18 cellular contexts compared by ENCODE assay signal in the genomic region with DNA sequence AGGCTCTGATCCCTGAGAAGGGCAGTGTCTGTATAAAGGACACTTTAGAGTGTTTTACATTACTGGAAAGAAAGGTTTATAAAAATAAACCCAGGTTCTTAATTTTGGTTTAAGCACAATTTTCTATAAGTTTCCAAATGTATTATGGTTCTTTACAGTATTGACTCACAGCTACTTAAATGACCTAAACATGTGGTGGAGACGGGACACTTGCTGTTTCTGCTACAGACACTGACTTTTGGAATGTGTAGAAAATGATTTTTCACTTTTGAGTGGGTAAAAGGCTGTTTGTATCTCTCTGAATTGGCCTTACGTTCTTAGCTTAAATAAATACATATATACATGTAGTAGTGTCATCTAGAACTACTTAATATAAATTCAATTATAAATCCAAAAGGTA. TPM values are rescaled to one million over a fixed set of nuclear protein-coding genes. Genes with fewer than 3 reads are reported as not detected.
DNase-seq lines count a peak whose midpoint lies in the region; ATAC-seq and TF ChIP-seq lines count a peak whose summit lies in the region.
"Had no signal": no experiment of that assay in that cellular context is flagged by ENCODE, and none has a peak within 500 bp of the region (broad histone marks: within the 10 kb centered on the region; RNA-seq: fewer than 3 reads in every experiment).

No MANE protein-coding gene starts in this region.

- peaks cover 62% of the 10 kb centered on the region for H3K4me1 Mint-ChIP-seq in activated T-cell treated with anti-CD3 and anti-CD28 coated beads, Interleukin-2, amount 50 U/mL, for 72 hours (ENCODE audit: low read depth)
- H3K4me1 Mint-ChIP-seq in CD8-positive, alpha-beta T cell (ENCODE audit: low read depth), result peaks cover 59% of the 10 kb centered on the region
- H3K4me1 Mint-ChIP-seq in effector memory CD8-positive, alpha-beta T cell (ENCODE audit: low read depth in 2 of 2), result peaks cover 34 to 52% of the 10 kb centered on the region in 2 donors
- peaks cover 45% of the 10 kb centered on the region for H3K4me1 Mint-ChIP-seq in stimulated activated effector memory CD8-positive, alpha-beta T cell treated with anti-CD3 and anti-CD28 coated beads, Interleukin-12 subunit alpha, Interleukin-12 subunit beta, amount 100 ng/mL, for 72 hours

- no peaks in the 10 kb centered on the region for H3K27me3 Mint-ChIP-seq in activated T-cell treated with anti-CD3 and anti-CD28 coated beads, Interleukin-2, amount 50 U/mL, for 72 hours (ENCODE audit: low read depth)
- H3K27me3 Mint-ChIP-seq in CD8-positive, alpha-beta T cell (ENCODE audit: low read depth), result no peaks in the 10 kb centered on the region
- H3K27me3 Mint-ChIP-seq in effector memory CD8-positive, alpha-beta T cell, result no peaks in the 10 kb centered on the region

- no peak overlapping the region for H3K27ac ChIP-seq in CD8-positive, alpha-beta T cell (ENCODE audit: low read depth, low read length)
- H3K27ac ChIP-seq in thyroid gland, result no peak overlapping the region
- H3K27ac ChIP-seq: A549 had no signal

- peak; percentile 49 to 64 for ATAC-seq in activated T-cell treated with anti-CD3 and anti-CD28 coated beads, Interleukin-2, amount 50 U/mL, for 72 hours (replicated peaks in 1 of 2)
- no peak for ATAC-seq in CD8-positive, alpha-beta T cell
- ATAC-seq in effector memory CD8-positive, alpha-beta T cell (replicated peaks), result no peak
- ATAC-seq in stimulated activated effector memory CD8-positive, alpha-beta T cell treated with anti-CD3 and anti-CD28 coated beads, Interleukin-12 subunit alpha, Interleukin-12 subunit beta, amount 100 ng/mL, for 72 hours, result peak; percentile 79
- ATAC-seq in GM18867 (IDR thresholded peaks at IDR 0.05; ENCODE audit: unreplicated experiment), result no peak
- ATAC-seq: A549, K562, PC-3 had no signal

- H3K9me3 Mint-ChIP-seq in activated T-cell treated with anti-CD3 and anti-CD28 coated beads, Interleukin-2, amount 50 U/mL, for 72 hours, result peaks cover 1 to 2% of the 10 kb centered on the region in 2 donors
- peaks cover 10% of the 10 kb centered on the region for H3K9me3 Mint-ChIP-seq in CD8-positive, alpha-beta T cell
- H3K9me3 Mint-ChIP-seq in effector memory CD8-positive, alpha-beta T cell, result peaks cover 0 to 2% of the 10 kb centered on the region in 2 donors
- peaks cover 4% of the 10 kb centered on the region for H3K9me3 Mint-ChIP-seq in stimulated activated effector memory CD8-positive, alpha-beta T cell treated with anti-CD3 and anti-CD28 coated beads, Interleukin-12 subunit alpha, Interleukin-12 subunit beta, amount 100 ng/mL, for 72 hours

- peaks cover 14 to 60% of the 10 kb centered on the region in 2 donors for H3K36me3 Mint-ChIP-seq in activated T-cell treated with anti-CD3 and anti-CD28 coated beads, Interleukin-2, amount 50 U/mL, for 72 hours (ENCODE audit: insufficient read depth in 2 of 2)
- peaks cover 82% of the 10 kb centered on the region for H3K36me3 Mint-ChIP-seq in CD8-positive, alpha-beta T cell
- H3K36me3 Mint-ChIP-seq in effector memory CD8-positive, alpha-beta T cell (ENCODE audit: insufficient read depth), result peaks cover 84% of the 10 kb centered on the region
- peaks cover 87% of the 10 kb centered on the region for H3K36me3 Mint-ChIP-seq in stimulated activated effector memory CD8-positive, alpha-beta T cell treated with anti-CD3 and anti-CD28 coated beads, Interleukin-12 subunit alpha, Interleukin-12 subunit beta, amount 100 ng/mL, for 72 hours

- no peak for TF ChIP-seq POLR2A in thyroid gland (IDR thresholded peaks at IDR 0.05)

- H3K4me1 ChIP-seq in CD8-positive, alpha-beta T cell (ENCODE audit: insufficient read depth, low read length), result peaks cover 52% of the 10 kb centered on the region
- peaks cover 5 to 12% of the 10 kb centered on the region in 2 donors for H3K4me1 ChIP-seq in thyroid gland
- H3K4me1 ChIP-seq: A549 had no signal

- POLR2A ChIA-PET in CD8-positive, alpha-beta T cell (lab: Charles Lee), result interaction anchor here (8.2 kb wide), 1 partner anchor 43 kb away, joined by 86 read pairs; no protein-coding TSS in a partner anchor

- peaks cover 47% of the 10 kb centered on the region for H3K36me3 ChIP-seq in CD8-positive, alpha-beta T cell (ENCODE audit: insufficient read depth, low read length)
- peaks cover 33 to 48% of the 10 kb centered on the region in 2 donors for H3K36me3 ChIP-seq in thyroid gland

- H3K27ac Mint-ChIP-seq in activated T-cell treated with anti-CD3 and anti-CD28 coated beads, Interleukin-2, amount 50 U/mL, for 72 hours, result no peak overlapping the region
- H3K27ac Mint-ChIP-seq in CD8-positive, alpha-beta T cell, result peak overlapping the region; percentile 97
- H3K27ac Mint-ChIP-seq in effector memory CD8-positive, alpha-beta T cell, result peak overlapping the region; percentile 77 to 85
- H3K27ac Mint-ChIP-seq in stimulated activated effector memory CD8-positive, alpha-beta T cell treated with anti-CD3 and anti-CD28 coated beads, Interleukin-12 subunit alpha, Interleukin-12 subunit beta, amount 100 ng/mL, for 72 hours, result peak overlapping the region; percentile 46
- H3K27ac Mint-ChIP-seq: HFFc6 had no signal

- no peak for DNase-seq in activated T-cell treated with anti-CD3 and anti-CD28 coated beads, Interleukin-2, amount 50 U/mL, for 72 hours
- no peak for DNase-seq in activated T-cell treated with anti-CD3 and anti-CD28 coated beads, Interleukin-2, amount 50 U/mL, for 48 hours
- no peak for DNase-seq in CD8-positive, alpha-beta T cell
- DNase-seq in effector memory CD8-positive, alpha-beta T cell, result no peak
- peak in 1 of 2 donors; percentile 44 for DNase-seq in stimulated activated effector memory CD8-positive, alpha-beta T cell treated with anti-CD3 and anti-CD28 coated beads, Interleukin-12 subunit alpha, Interleukin-12 subunit beta, amount 100 ng/mL, for 72 hours (ENCODE audit: low spot score in 2 of 2)
- DNase-seq in thyroid gland, result no peak
- DNase-seq: DND-41, H7, HFFc6, NCI-H1105 treated with DMSO at 0.1 percent for 48 hours, NCI-H1694, NCI-H82, PC-3, RPMI8226, SHP77 treated with DMSO at 0.1 percent for 48 hours had no signal

- peaks cover 18% of the 10 kb centered on the region for H3K9me3 ChIP-seq in CD8-positive, alpha-beta T cell (ENCODE audit: low read length)
- H3K9me3 ChIP-seq in thyroid gland, result no peaks in the 10 kb centered on the region

- H3K4me3 ChIP-seq in CD8-positive, alpha-beta T cell (ENCODE audit: low read depth, low read length), result no peak overlapping the region
- H3K4me3 ChIP-seq in thyroid gland (replicated peaks in 1 of 3), result no peak overlapping the region
- H3K4me3 ChIP-seq: A549, K562 had no signal

- H3K4me3 Mint-ChIP-seq in activated T-cell treated with anti-CD3 and anti-CD28 coated beads, Interleukin-2, amount 50 U/mL, for 72 hours, result no peak overlapping the region
- no peak overlapping the region for H3K4me3 Mint-ChIP-seq in CD8-positive, alpha-beta T cell
- H3K4me3 Mint-ChIP-seq in effector memory CD8-positive, alpha-beta T cell, result no peak overlapping the region
- no peak overlapping the region for H3K4me3 Mint-ChIP-seq in stimulated activated effector memory CD8-positive, alpha-beta T cell treated with anti-CD3 and anti-CD28 coated beads, Interleukin-12 subunit alpha, Interleukin-12 subunit beta, amount 100 ng/mL, for 72 hours
- H3K4me3 Mint-ChIP-seq: HFFc6 had no signal

- WGBS in thyroid gland, 2 donors, result 87% methylated on average over 2 of the region's 2 CpGs

- intact Hi-C loops in CD8-positive, alpha-beta T cell (cut with DNase I, micrococcal nuclease), result loop anchor here (2.0 to 10.0 kb wide), 5 partner anchors 15 to 319 kb away; no protein-coding TSS in a partner anchor
- intact Hi-C loops in thyroid gland (cut with DNase I), result no loop called here

- CTCF ChIA-PET in CD8-positive, alpha-beta T cell (lab: Charles Lee), result interaction anchor here (1.1 kb wide), 1 partner anchor 45 kb away, joined by 5 read pairs; no protein-coding TSS in a partner anchor

- no peaks in the 10 kb centered on the region for H3K27me3 ChIP-seq in CD8-positive, alpha-beta T cell (ENCODE audit: insufficient read depth, low read length)
- no peaks in the 10 kb centered on the region for H3K27me3 ChIP-seq in thyroid gland

- TF ChIP-seq CTCF in CD8-positive, alpha-beta T cell (IDR thresholded peaks at IDR 0.05), result no peak
- TF ChIP-seq CTCF in thyroid gland (IDR thresholded peaks at IDR 0.05), result no peak

RNA-seq across cellular contexts. Expression of gene SNRK, which starts 55.4 kb away (rescaled TPM):
- 10 to 100 TPM; 32.9 to 37.8 TPM for total RNA-seq in activated T-cell treated with anti-CD3 and anti-CD28 coated beads, Interleukin-2, amount 50 U/mL, for 72 hours
- total RNA-seq in CD8-positive, alpha-beta T cell, result 100 to 1,000 TPM; 280 to 281 TPM
- 10 to 100 TPM; 44.2 to 90.5 (median 65.0) TPM for total RNA-seq in thyroid gland

Comparison
In these comparisons a context has a peak if more than half of its experiments do, and no peak if none do; other contexts are left out.
1. ATAC-seq: peak in activated T-cell treated with anti-CD3 and anti-CD28 coated beads, Interleukin-2, amount 50 U/mL, for 72 hours (2 of 2) and stimulated activated effector memory CD8-positive, alpha-beta T cell treated with anti-CD3 and anti-CD28 coated beads, Interleukin-12 subunit alpha, Interleukin-12 subunit beta, amount 100 ng/mL, for 72 hours (single experiment); none in CD8-positive, alpha-beta T cell (single experiment), effector memory CD8-positive, alpha-beta T cell (single experiment) and GM18867 (single experiment).